ENCODE assay signal across 20 cellular contexts in genomic region chr4:162839814-162840213, GRCh38.
DNase-seq lines count a peak whose midpoint lies in the region; ATAC-seq and TF ChIP-seq lines count a peak whose summit lies in the region.
"Had no signal": no experiment of that assay in that cellular context is flagged by ENCODE, and none has a peak within 500 bp of the region (broad histone marks: within the 10 kb centered on the region; RNA-seq: fewer than 3 reads in every experiment).

No MANE protein-coding gene starts in this region.

- H3K4me1 ChIP-seq in GM23338 (ENCODE audit: insufficient read depth) (no peaks in the 10 kb centered on the region), OCI-LY3 (ENCODE audit: low read length) (peaks cover 44% of the 10 kb centered on the region)
- H3K4me1 ChIP-seq: uterus had no signal

- peak; percentile 62 for DNase-seq in GM23338 (ENCODE audit: low spot score)
- DNase-seq in iPS DF 4.7 (ENCODE audit: extremely low read depth, low spot score), result peak; percentile 9
- DNase-seq in progenitor cell of endocrine pancreas (ENCODE audit: low spot score, unreplicated experiment), result no peak
- no peak for DNase-seq in putamen (ENCODE audit: low spot score)
- no peak for DNase-seq in osteocyte (ENCODE audit: extremely low spot score, unreplicated experiment)
- DNase-seq: activated CD4-positive, alpha-beta T cell treated with anti-CD3 and anti-CD28 coated beads, Interleukin-2, amount 50 U/mL, for 4 hours; activated naive CD4-positive, alpha-beta T cell treated with anti-CD3 and anti-CD28 coated beads, Interleukin-2, amount 10 ng/mL, durations not matched to agents 7 days and 5 days; GDM1; hypothalamus; left colon; NCI-H1092 treated with DMSO at 0.1 percent for 48 hours; NCI-H526 treated with DMSO at 0.1 percent for 48 hours; stimulated activated CD4-positive, alpha-beta T cell treated with anti-CD3 and anti-CD28 coated beads, Interleukin-2, amount 100 ng/mL, for 24 hours; uterus had no signal

- H3K27ac Mint-ChIP-seq in GM23338 (no peak overlapping the region), progenitor cell of endocrine pancreas (no peak overlapping the region), osteocyte (ENCODE audit: unreplicated experiment) (no peak overlapping the region)
- H3K27ac Mint-ChIP-seq: activated naive CD4-positive, alpha-beta T cell treated with anti-CD3 and anti-CD28 coated beads, Interleukin-2, amount 10 ng/mL, durations not matched to agents 7 days and 5 days had no signal

- H3K27me3 ChIP-seq in GM23338 (ENCODE audit: insufficient read depth) (no peaks in the 10 kb centered on the region), OCI-LY3 (ENCODE audit: low read depth, low read length) (no peaks in the 10 kb centered on the region)
- H3K27me3 ChIP-seq: neutrophil, uterus had no signal

- H3K4me3 Mint-ChIP-seq in GM23338 (no peak overlapping the region), progenitor cell of endocrine pancreas (ENCODE audit: low read depth) (no peak overlapping the region), osteocyte (ENCODE audit: unreplicated experiment) (no peak overlapping the region)
- H3K4me3 Mint-ChIP-seq: activated naive CD4-positive, alpha-beta T cell treated with anti-CD3 and anti-CD28 coated beads, Interleukin-2, amount 10 ng/mL, durations not matched to agents 7 days and 5 days had no signal

- H3K4me1 Mint-ChIP-seq in GM23338 (no peaks in the 10 kb centered on the region), progenitor cell of endocrine pancreas (ENCODE audit: low read depth) (no peaks in the 10 kb centered on the region), osteocyte (ENCODE audit: unreplicated experiment) (no peaks in the 10 kb centered on the region)
- H3K4me1 Mint-ChIP-seq: activated naive CD4-positive, alpha-beta T cell treated with anti-CD3 and anti-CD28 coated beads, Interleukin-2, amount 10 ng/mL, durations not matched to agents 7 days and 5 days had no signal

- H3K36me3 Mint-ChIP-seq in GM23338 (ENCODE audit: low read depth) (no peaks in the 10 kb centered on the region), progenitor cell of endocrine pancreas (ENCODE audit: insufficient read depth) (no peaks in the 10 kb centered on the region), osteocyte (ENCODE audit: unreplicated experiment) (no peaks in the 10 kb centered on the region)
- H3K36me3 Mint-ChIP-seq: activated naive CD4-positive, alpha-beta T cell treated with anti-CD3 and anti-CD28 coated beads, Interleukin-2, amount 10 ng/mL, durations not matched to agents 7 days and 5 days had no signal

- no peak overlapping the region for H3K4me3 ChIP-seq in GM23338
- no peak overlapping the region for H3K4me3 ChIP-seq in OCI-LY3 (ENCODE audit: low read length)
- H3K4me3 ChIP-seq: uterus had no signal

- 0 out of 2 replicates have a peak, but pooled peaks cover 5% of the 10 kb centered on the region for H3K9me3 ChIP-seq in OCI-LY3 (ENCODE audit: insufficient read depth, low read length)
- H3K9me3 ChIP-seq: neutrophil, uterus had no signal

- H3K27me3 Mint-ChIP-seq in GM23338 (ENCODE audit: insufficient read depth, low read depth, poor library complexity) (no peaks in the 10 kb centered on the region), progenitor cell of endocrine pancreas (no peaks in the 10 kb centered on the region), osteocyte (ENCODE audit: unreplicated experiment) (no peaks in the 10 kb centered on the region)
- H3K27me3 Mint-ChIP-seq: activated naive CD4-positive, alpha-beta T cell treated with anti-CD3 and anti-CD28 coated beads, Interleukin-2, amount 10 ng/mL, durations not matched to agents 7 days and 5 days had no signal

- no peaks in the 10 kb centered on the region for H4K20me1 ChIP-seq in GM23338 (replicated peaks; ENCODE audit: insufficient read depth)
- H4K20me1 ChIP-seq in OCI-LY3 (ENCODE audit: insufficient read depth, low read length), result no peaks in the 10 kb centered on the region

- H3K9me3 Mint-ChIP-seq in GM23338 (no peaks in the 10 kb centered on the region; the same call in 2 of the 3 replicates), progenitor cell of endocrine pancreas (ENCODE audit: low read depth) (peaks cover 13% of the 10 kb centered on the region), osteocyte (ENCODE audit: unreplicated experiment) (peaks cover 10% of the 10 kb centered on the region)
- H3K9me3 Mint-ChIP-seq: activated naive CD4-positive, alpha-beta T cell treated with anti-CD3 and anti-CD28 coated beads, Interleukin-2, amount 10 ng/mL, durations not matched to agents 7 days and 5 days had no signal

- peak; percentile 38 for TF ChIP-seq CTCF in C4-2B (conservative IDR thresholded peaks at IDR 0.05)
- peak; percentile 66 to 77 for TF ChIP-seq CTCF in GM23338 (conservative IDR thresholded peaks at IDR 0.05; ENCODE audit: low read depth in 2 of 2)
- peak; percentile 62 for TF ChIP-seq CTCF in OCI-LY3 (IDR thresholded peaks at IDR 0.05; ENCODE audit: low read depth, low read length)
- TF ChIP-seq CTCF in progenitor cell of endocrine pancreas (IDR thresholded peaks at IDR 0.05; ENCODE audit: unreplicated experiment), result no peak
- TF ChIP-seq CTCF in osteocyte (IDR thresholded peaks at IDR 0.05), result no peak

- peak; percentile 72 for ATAC-seq in GM23338
- no peak for ATAC-seq in HG03457 (IDR thresholded peaks at IDR 0.05; ENCODE audit: unreplicated experiment)
- ATAC-seq: left colon, Panc1, sciatic nerve had no signal

- no peak overlapping the region; the same call in 1 of the 2 replicates for H2AFZ ChIP-seq in GM23338
- H2AFZ ChIP-seq in OCI-LY3 (ENCODE audit: low read depth, low read length), result no peak overlapping the region

- H3F3A ChIP-seq in GM23338 (replicated peaks; ENCODE audit: low read depth), result no peaks in the 10 kb centered on the region

- H3K27ac ChIP-seq in C4-2B, result no peak overlapping the region
- H3K27ac ChIP-seq in GM23338 (ENCODE audit: low read depth), result no peak overlapping the region
- peak overlapping the region; percentile 91 for H3K27ac ChIP-seq in OCI-LY3 (ENCODE audit: low read length)
- H3K27ac ChIP-seq: neutrophil, uterus had no signal

- no peak overlapping the region for H3K9ac ChIP-seq in OCI-LY3 (ENCODE audit: low read length)

- no peaks in the 10 kb centered on the region for H3K79me2 ChIP-seq in GM23338 (replicated peaks; ENCODE audit: insufficient read depth)
- H3K79me2 ChIP-seq in OCI-LY3 (ENCODE audit: low read length), result no peaks in the 10 kb centered on the region

- no peak overlapping the region for H3K4me2 ChIP-seq in GM23338
- no peak overlapping the region for H3K4me2 ChIP-seq in OCI-LY3 (ENCODE audit: low read length)

- H3K9me2 ChIP-seq in GM23338 (ENCODE audit: insufficient read depth), result no peaks in the 10 kb centered on the region

- H3K36me3 ChIP-seq in GM23338 (ENCODE audit: insufficient read depth), result no peaks in the 10 kb centered on the region
- H3K36me3 ChIP-seq in OCI-LY3 (replicated peaks; ENCODE audit: low read depth, low read length), result peaks cover 15% of the 10 kb centered on the region
- H3K36me3 ChIP-seq: neutrophil, uterus had no signal

TF ChIP-seq in GM23338, 12 proteins besides CTCF, POLR2A, EP300 and RAD21 (continues in another document):
- no peak for TF ChIP-seq EZH2 (IDR thresholded peaks at IDR 0.05; ENCODE audit: low read depth, unreplicated experiment)

Comparison
In these comparisons a context has a peak if more than half of its experiments do, and no peak if none do; other contexts are left out.
1. CTCF ChIP-seq: peak in C4-2B (single experiment), GM23338 (2 of 2) and OCI-LY3 (single experiment); none in progenitor cell of endocrine pancreas (single experiment) and osteocyte (single experiment).
2. DNase-seq: peak in GM23338 (single experiment) and iPS DF 4.7 (single experiment); none in progenitor cell of endocrine pancreas (single experiment), putamen (single experiment) and osteocyte (single experiment).